Comparison of ENCODE assay signal across 8 cellular contexts in genomic region chr20:330233-331149, GRCh38. TPM values are rescaled to one million over a fixed set of nuclear protein-coding genes. Genes with fewer than 3 reads are reported as not detected.
A peak's percentile ranks its signal among the peaks of the same experiment; 100 is the strongest.
DNase-seq lines count a peak whose midpoint lies in the region; ATAC-seq, FAIRE-seq and TF ChIP-seq lines count a peak whose summit lies in the region.

No MANE protein-coding gene starts in this region.

- H3K9me3 Mint-ChIP-seq in osteocyte (ENCODE audit: unreplicated experiment): no peaks in the 10 kb centered on the region

- no peak overlapping the region for H3K4me3 Mint-ChIP-seq in osteocyte (ENCODE audit: unreplicated experiment)

- peak overlapping the region; percentile 34 for H3K27ac Mint-ChIP-seq in osteocyte (ENCODE audit: unreplicated experiment)

- H3K27me3 ChIP-seq in foreskin keratinocyte: no peaks in the 10 kb centered on the region

- H3K27ac ChIP-seq in foreskin keratinocyte: no peak overlapping the region

- TF ChIP-seq CTCF in foreskin keratinocyte (conservative IDR thresholded peaks at IDR 0.05) (peak; percentile 94), osteocyte (IDR thresholded peaks at IDR 0.05) (peak; percentile 90)

- no peak for FAIRE-seq in RCC 7860 (lab: Jason Lieb, UNC)

- H3K27me3 Mint-ChIP-seq in osteocyte (ENCODE audit: unreplicated experiment): no peaks in the 10 kb centered on the region

- ATAC-seq in foreskin keratinocyte (peak; percentile 46), GM19324 (IDR thresholded peaks at IDR 0.05; ENCODE audit: low FRiP score, unreplicated experiment) (no peak)

- peaks cover 31% of the 10 kb centered on the region for H3K4me1 Mint-ChIP-seq in osteocyte (ENCODE audit: unreplicated experiment)

- DNase-seq in NCI-H2107 treated with DMSO at 0.1 percent for 48 hours (lab: John Stamatoyannopoulos, UW; ENCODE audit: unreplicated experiment): peak; percentile 10
- no peak for DNase-seq in NCI-H2107 (lab: John Stamatoyannopoulos, UW)
- DNase-seq in LHCN-M2 (ENCODE audit: low read depth): peak; percentile 72
- peak; percentile 42 for DNase-seq in RCC 7860 (ENCODE audit: low spot score)
- DNase-seq in activated effector memory CD4-positive, alpha-beta T cell treated with Interleukin-2 at 50 U/mL for 16 hours: peak; percentile 38
- DNase-seq in foreskin keratinocyte: peak in 1 of 2 donors; percentile 55
- peak; percentile 86 for DNase-seq in osteocyte (ENCODE audit: extremely low spot score, unreplicated experiment)

- H3K4me1 ChIP-seq in foreskin keratinocyte: no peaks in the 10 kb centered on the region

- no peaks in the 10 kb centered on the region for H3K36me3 Mint-ChIP-seq in osteocyte (ENCODE audit: unreplicated experiment)

RNA-seq across cellular contexts. Expression of gene SOX12, which starts 5.1 kb away (rescaled TPM):
- total RNA-seq in LHCN-M2 (2014; rRNA removed) (8.2 and 9.9 TPM in 2 replicates), foreskin keratinocyte (4.7 and 5.1 TPM in 2 replicates), osteocyte (30.8 and 31.7 TPM in 2 replicates)
- 11.5 TPM for polyA plus RNA-seq in LHCN-M2 (2012)
- 7.1 and 8.2 TPM in 2 replicates for polyA plus RNA-seq in foreskin keratinocyte

RNA-seq across cellular contexts. Expression of gene NRSN2, which starts 16.4 kb away (rescaled TPM):
- total RNA-seq in LHCN-M2 (2014; rRNA removed) (59.2 and 65.6 TPM in 2 replicates), foreskin keratinocyte (26.7 and 35.6 TPM in 2 replicates), osteocyte (47.3 and 57.7 TPM in 2 replicates)
- 74.7 TPM for polyA plus RNA-seq in LHCN-M2 (2012)
- polyA plus RNA-seq in foreskin keratinocyte: 39.3 and 53.5 TPM in 2 replicates

RNA-seq across cellular contexts. Expression of gene ZCCHC3, which starts 33.1 kb away (rescaled TPM):
- 14.0 and 15.9 TPM in 2 replicates for total RNA-seq in LHCN-M2 (2014; rRNA removed)
- 9.3 TPM for polyA plus RNA-seq in LHCN-M2 (2012)
- 6.2 and 8.6 TPM in 2 replicates for total RNA-seq in foreskin keratinocyte
- polyA plus RNA-seq in foreskin keratinocyte: 7.1 and 9.6 TPM in 2 replicates
- total RNA-seq in osteocyte: 22.4 and 22.7 TPM in 2 replicates

RNA-seq across cellular contexts. Expression of gene C20orf96, which starts 39.9 kb away (rescaled TPM):
- total RNA-seq in LHCN-M2 (2014; rRNA removed) (2.5 and 2.8 TPM in 2 replicates), foreskin keratinocyte (1.7 and 1.8 TPM in 2 replicates), osteocyte (17.6 and 19.9 TPM in 2 replicates)
- 4.8 TPM for polyA plus RNA-seq in LHCN-M2 (2012)
- polyA plus RNA-seq in foreskin keratinocyte: 3.2 and 3.8 TPM in 2 replicates

RNA-seq across cellular contexts. Expression of gene TRIB3, which starts 50.1 kb away (rescaled TPM):
- total RNA-seq in LHCN-M2 (2014; rRNA removed) (1.3 and 1.6 TPM in 2 replicates), foreskin keratinocyte (72.4 and 207 TPM in 2 replicates), osteocyte (49.1 and 62.6 TPM in 2 replicates)
- 2.0 TPM for polyA plus RNA-seq in LHCN-M2 (2012)
- polyA plus RNA-seq in foreskin keratinocyte: 74.9 and 203 TPM in 2 replicates
